In genomic region chr5:168176941-168177340, GRCh38 we compare ENCODE assay signal across 32 cellular contexts.
"Had no signal": no experiment of that assay in that cellular context is flagged by ENCODE, and none has a peak within 500 bp of the region (broad histone marks: within the 10 kb centered on the region; RNA-seq: fewer than 3 reads in every experiment).

No MANE protein-coding gene starts in this region.

- H3K4me3 ChIP-seq: body of pancreas, colonic mucosa, esophagus squamous epithelium, gastroesophageal sphincter had no signal

- H3K36me3 Mint-ChIP-seq: activated naive CD8-positive, alpha-beta T cell; T-cell; WTC11 had no signal

- FAIRE-seq: endometrium, endothelial cell of umbilical vein, TTC549 had no signal

- H3K4me3 Mint-ChIP-seq: activated CD8-positive, alpha-beta T cell treated with anti-CD3 and anti-CD28 coated beads for 36 hours; activated naive CD8-positive, alpha-beta T cell; activated T-cell treated with anti-CD3 and anti-CD28 coated beads, Interleukin-2, amount 50 U/mL, for 4 hours; activated T-helper 17 cell treated with anti-CD3 and anti-CD28 coated beads, Interleukin-2, amount 50 U/mL, for 72 hours; T-cell; WTC11 had no signal

- H3K27me3 ChIP-seq: body of pancreas, colonic mucosa, esophagus squamous epithelium, gastroesophageal sphincter had no signal

- H3K9me3 Mint-ChIP-seq: activated CD8-positive, alpha-beta T cell treated with anti-CD3 and anti-CD28 coated beads for 36 hours; activated T-cell treated with anti-CD3 and anti-CD28 coated beads, Interleukin-2, amount 50 U/mL, for 4 hours; activated T-helper 17 cell treated with anti-CD3 and anti-CD28 coated beads, Interleukin-2, amount 50 U/mL, for 72 hours; T-cell; WTC11 had no signal

- H3K4me1 ChIP-seq: body of pancreas, colonic mucosa, esophagus squamous epithelium had no signal

- DNase-seq: activated CD4-positive, alpha-beta T cell treated with anti-CD3 and anti-CD28 coated beads for 1 hour; activated CD4-positive, alpha-beta T cell treated with anti-CD3 and anti-CD28 coated beads for 4 hours; activated CD4-positive, alpha-beta T cell treated with anti-CD3 and anti-CD28 coated beads, Interleukin-2, amount 50 U/mL, for 1 hour; activated CD4-positive, alpha-beta T cell treated with anti-CD3 and anti-CD28 coated beads, Interleukin-2, amount 50 U/mL, for 48 hours; activated CD8-positive, alpha-beta memory T cell treated with anti-CD3 and anti-CD28 coated beads for 24 hours; activated CD8-positive, alpha-beta T cell treated with anti-CD3 and anti-CD28 coated beads for 36 hours; activated effector memory CD4-positive, alpha-beta T cell treated with Interleukin-2 at 50 U/mL for 16 hours; activated gamma-delta T cell treated with Interleukin-2 at 50 U/mL for 16 hours; activated naive CD4-positive, alpha-beta T cell treated with anti-CD3 and anti-CD28 coated beads, Interleukin-2, amount 50 U/mL, for 16 hours; activated naive CD4-positive, alpha-beta T cell treated with Interleukin-2 at 50 U/mL for 16 hours; activated T-cell treated with anti-CD3 and anti-CD28 coated beads, Interleukin-2, amount 50 U/mL, for 4 hours; amniotic stem cell; aorta; body of pancreas; central memory CD4-positive, alpha-beta T cell; cerebellar nuclear complex; colonic mucosa; effector CD8-positive, alpha-beta T cell; esophagus squamous epithelium; foreskin melanocyte; SW 1271; T-cell; T-helper 2 cell had no signal

- H3K27ac Mint-ChIP-seq: activated CD8-positive, alpha-beta T cell treated with anti-CD3 and anti-CD28 coated beads for 36 hours; activated naive CD8-positive, alpha-beta T cell; activated T-helper 17 cell treated with anti-CD3 and anti-CD28 coated beads, Interleukin-2, amount 50 U/mL, for 72 hours; T-cell; WTC11 had no signal

- H3K27me3 Mint-ChIP-seq: activated CD8-positive, alpha-beta T cell treated with anti-CD3 and anti-CD28 coated beads for 36 hours; activated naive CD8-positive, alpha-beta T cell; activated T-helper 17 cell treated with anti-CD3 and anti-CD28 coated beads, Interleukin-2, amount 50 U/mL, for 72 hours had no signal

- H3K9me3 ChIP-seq: body of pancreas, colonic mucosa, esophagus squamous epithelium, gastroesophageal sphincter had no signal

- H3K4me1 Mint-ChIP-seq: activated T-helper 17 cell treated with anti-CD3 and anti-CD28 coated beads, Interleukin-2, amount 50 U/mL, for 72 hours; T-cell had no signal

- ATAC-seq: activated CD8-positive, alpha-beta T cell treated with anti-CD3 and anti-CD28 coated beads for 36 hours; activated T-helper 17 cell treated with anti-CD3 and anti-CD28 coated beads, Interleukin-2, amount 50 U/mL, for 72 hours; body of pancreas; T-cell had no signal

- H3K36me3 ChIP-seq: colonic mucosa, esophagus squamous epithelium, gastroesophageal sphincter had no signal

- H3K27ac ChIP-seq: body of pancreas, colonic mucosa, epithelial cell of prostate, esophagus squamous epithelium, VCaP had no signal
